Comparison of ENCODE assay signal across 1 cellular context in the genomic region with DNA sequence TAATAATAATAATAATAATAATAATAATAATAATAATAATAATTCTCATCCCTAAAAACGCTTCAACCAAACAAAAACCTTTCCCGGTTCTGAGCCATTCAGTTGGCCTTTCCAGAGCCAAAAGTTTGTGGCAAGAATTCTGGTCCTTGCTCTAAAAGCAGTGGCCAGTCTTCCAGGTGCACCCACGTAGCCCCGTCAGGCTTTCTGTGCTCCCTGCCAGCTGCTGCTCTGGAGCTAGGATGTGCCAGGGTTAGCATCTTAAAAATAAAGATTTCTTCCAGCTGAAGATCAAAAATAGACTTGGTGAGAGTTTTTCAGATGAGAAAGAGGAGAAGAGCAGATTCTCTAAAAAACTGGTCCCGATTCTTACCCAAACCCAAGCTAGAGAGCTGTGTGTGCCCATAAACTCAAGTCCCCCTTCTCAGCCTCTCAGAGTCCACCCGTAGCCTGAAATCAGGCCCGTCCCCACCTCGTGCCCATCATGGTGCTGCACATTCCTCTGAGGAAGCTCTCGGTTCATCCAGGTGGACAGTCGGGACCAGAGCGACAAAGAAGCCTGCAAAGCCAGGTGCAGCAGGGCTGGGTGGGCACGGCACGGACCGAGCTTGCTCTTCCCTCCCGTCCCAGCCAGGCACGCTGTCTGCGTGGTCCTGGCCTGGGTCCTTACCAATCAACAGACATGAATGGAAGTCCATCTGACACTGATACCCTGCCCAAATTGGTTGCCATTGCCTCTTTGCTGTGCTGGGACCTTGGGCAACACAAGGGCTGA.
TF ChIP-seq lines count a peak whose summit lies in the region.

No MANE protein-coding gene starts in this region.

TF ChIP-seq in IMR-90, 13 proteins besides CTCF, POLR2A, EP300 and RAD21 (continued from another document):
- TF ChIP-seq CEBPB (IDR thresholded peaks at IDR 0.05; ENCODE audit: low read depth, low read length), result no peak
- TF ChIP-seq NFE2L2 (IDR thresholded peaks at IDR 0.05; ENCODE audit: low read depth, low read length), result no peak
- no peak for TF ChIP-seq MAFK (IDR thresholded peaks at IDR 0.05; ENCODE audit: low read depth, low read length)
- TF ChIP-seq, protein P1, sequence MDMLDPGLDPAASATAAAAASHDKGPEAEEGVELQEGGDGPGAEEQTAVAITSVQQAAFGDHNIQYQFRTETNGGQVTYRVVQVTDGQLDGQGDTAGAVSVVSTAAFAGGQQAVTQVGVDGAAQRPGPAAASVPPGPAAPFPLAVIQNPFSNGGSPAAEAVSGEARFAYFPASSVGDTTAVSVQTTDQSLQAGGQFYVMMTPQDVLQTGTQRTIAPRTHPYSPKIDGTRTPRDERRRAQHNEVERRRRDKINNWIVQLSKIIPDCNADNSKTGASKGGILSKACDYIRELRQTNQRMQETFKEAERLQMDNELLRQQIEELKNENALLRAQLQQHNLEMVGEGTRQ (IDR thresholded peaks at IDR 0.05; ENCODE audit: low read depth, low read length), result no peak
